In the genomic region with DNA sequence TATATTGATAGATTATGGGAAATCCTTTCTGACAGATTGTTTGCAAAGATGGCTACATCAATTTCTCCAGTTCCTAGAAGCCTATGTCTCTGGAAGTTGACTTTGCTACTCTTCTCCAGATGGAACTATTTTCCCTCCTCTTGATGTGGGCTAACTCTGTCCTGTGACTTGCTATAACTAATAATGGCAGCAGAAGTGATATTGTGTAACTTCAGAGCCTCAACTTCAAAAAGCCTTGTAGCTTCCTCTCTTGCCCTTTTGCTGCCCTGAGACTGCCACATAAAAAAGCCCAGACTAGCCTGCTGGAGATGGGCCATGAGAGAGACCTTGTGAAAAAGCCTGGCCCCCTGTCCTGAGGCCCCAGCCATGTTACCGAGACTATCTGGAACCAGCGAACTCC, we compare ENCODE assay signal across 22 cellular contexts.
DNase-seq lines count a peak whose midpoint lies in the region.
"Had no signal": no experiment of that assay in that cellular context is flagged by ENCODE, and none has a peak within 500 bp of the region (broad histone marks: within the 10 kb centered on the region; RNA-seq: fewer than 3 reads in every experiment).

No MANE protein-coding gene starts in this region.

- intact Hi-C loops in posterior cingulate gyrus (cut with DNase I), result no loop called here

- DNase-seq in SIG-M5 treated with dmso at 0.1 percent for 504 hours (lab: John Stamatoyannopoulos, UW; ENCODE audit: unreplicated experiment) (peak; percentile 82), SIG-M5 (lab: John Stamatoyannopoulos, UW) (no peak), NOMO-1 (lab: John Stamatoyannopoulos, UW; ENCODE audit: unreplicated experiment in 2 of 2) (peak; percentile 64 to 72), SKM-1 treated with dmso at 0.1 percent for 144 hours (lab: John Stamatoyannopoulos, UW; ENCODE audit: unreplicated experiment) (peak; percentile 73), pons (ENCODE audit: low spot score) (peak; percentile 12), posterior cingulate gyrus (no peak), DMS153 (lab: John Stamatoyannopoulos, UW) (no peak)
- no peak for DNase-seq in stimulated activated CD4-positive, alpha-beta T cell treated with anti-CD3 and anti-CD28 coated beads, Interleukin-12 subunit alpha, Interleukin-12 subunit beta, amount 100 ng/mL, for 4 hours
- DNase-seq: ACHN; CD4-positive, CD25-positive, alpha-beta regulatory T cell; HCEC 1CT; MM.1S; NCI-H1105 treated with DMSO at 0.1 percent for 48 hours; NCI-H146; NCI-H1930; NCI-H2107; NCI-H524; NCI-H748 treated with DMSO at 0.1 percent for 48 hours; OCI-M1; Peyer's patch; SHP77 treated with DMSO at 0.1 percent for 48 hours; SK-N-SH had no signal

Comparison
In these comparisons a context has a peak if more than half of its experiments do, and no peak if none do; other contexts are left out.
1. DNase-seq: peak in SIG-M5 treated with dmso at 0.1 percent for 504 hours (single experiment), NOMO-1 (2 of 2), SKM-1 treated with dmso at 0.1 percent for 144 hours (single experiment) and pons (single experiment); none in SIG-M5 (single experiment), posterior cingulate gyrus (0 of 10), stimulated activated CD4-positive, alpha-beta T cell treated with anti-CD3 and anti-CD28 coated beads, Interleukin-12 subunit alpha, Interleukin-12 subunit beta, amount 100 ng/mL, for 4 hours (single experiment) and DMS153 (single experiment).